8 cellular contexts compared by ENCODE assay signal in the genomic region with DNA sequence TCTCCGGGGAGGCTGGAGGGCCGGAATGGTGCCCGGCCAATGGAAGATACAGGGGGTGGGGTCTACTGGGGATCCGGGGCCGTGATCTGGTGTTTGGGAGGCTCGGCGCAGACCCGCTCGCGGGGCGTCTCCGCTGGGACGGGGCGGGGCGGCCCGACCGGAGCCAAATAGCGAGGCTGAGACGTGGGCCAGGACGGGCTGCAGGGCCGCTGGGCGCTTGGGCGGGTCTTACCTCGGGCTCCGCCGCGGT. TPM values are rescaled to one million over a fixed set of nuclear protein-coding genes. Genes with fewer than 3 reads are reported as not detected.
DNase-seq lines count a peak whose midpoint lies in the region; ATAC-seq and TF ChIP-seq lines count a peak whose summit lies in the region.

No MANE protein-coding gene starts in this region.

- no peak for TF ChIP-seq EP300 in upper lobe of left lung (IDR thresholded peaks at IDR 0.05)

- H3K36me3 ChIP-seq in upper lobe of left lung, result no peaks in the 10 kb centered on the region

- no peaks in the 10 kb centered on the region for H3K27me3 ChIP-seq in upper lobe of left lung

- TF ChIP-seq CTCF in omental fat pad (IDR thresholded peaks at IDR 0.05), result no peak
- no peak for TF ChIP-seq CTCF in upper lobe of left lung (IDR thresholded peaks at IDR 0.05)

- 0 to 1% methylated on average over 1 to 26 of the region's 27 CpGs for WGBS in upper lobe of left lung, 2 donors

- H3K4me3 ChIP-seq in upper lobe of left lung, result peak overlapping the region; percentile 60 to 96 (median 92)

- peaks cover 16 to 26% (median 22%) of the 10 kb centered on the region in 4 donors for H3K4me1 ChIP-seq in upper lobe of left lung

- no peak for TF ChIP-seq POLR2A in upper lobe of left lung (IDR thresholded peaks at IDR 0.05)

- ATAC-seq in HG03097 (IDR thresholded peaks at IDR 0.05; ENCODE audit: low FRiP score, unreplicated experiment) (peak; percentile 37), omental fat pad (ENCODE audit: low FRiP score) (peak; percentile 85), upper lobe of left lung (ENCODE audit: low FRiP score in 2 of 2) (peak; percentile 90 to 91)

- H3K9me3 ChIP-seq in upper lobe of left lung, result no peaks in the 10 kb centered on the region

- DNase-seq in SIG-M5 treated with dmso at 0.1 percent for 504 hours (lab: John Stamatoyannopoulos, UW; ENCODE audit: unreplicated experiment) (peak; percentile 55), SIG-M5 (lab: John Stamatoyannopoulos, UW) (no peak), RKO (ENCODE audit: low spot score) (peak; percentile 82), fibroblast of the conjunctiva (ENCODE audit: low read depth) (peak; percentile 65), omental fat pad (ENCODE audit: low spot score) (peak; percentile 47), upper lobe of left lung (peak; percentile 93 to 97)
- peak; percentile 54 for DNase-seq in activated T-helper 9 cell treated with anti-CD3 and anti-CD28 coated beads, Interleukin-2, amount 50 U/mL, for 16 hours (ENCODE audit: low read depth)

- peak overlapping the region; percentile 90 to 98 (median 92) for H3K27ac ChIP-seq in upper lobe of left lung

RNA-seq across cellular contexts. Expression of a gene that starts 0.6 kb away (rescaled TPM):
- 10 to 100 TPM; 31.6 to 82.9 (median 48.7) TPM for total RNA-seq in omental fat pad
- total RNA-seq in upper lobe of left lung, result 100 to 1,000 TPM in 2 of 6 donors, 10 to 100 TPM in 4; 53.2 to 143 (median 76.5) TPM

RNA-seq across cellular contexts. Expression of a gene that starts 0.8 kb away (rescaled TPM):
- total RNA-seq in omental fat pad, result 1 to 10 TPM in 3 of 4 donors, under 1 TPM in 1; 0.63 to 2.0 (median 1.0) TPM
- 1 to 10 TPM in 3 of 6 donors, under 1 TPM in 2, not detected in 1; 0.55 to 3.8 (median 3.0) TPM for total RNA-seq in upper lobe of left lung

Comparison
In these comparisons a context has a peak if more than half of its experiments do, and no peak if none do; other contexts are left out.
1. ATAC-seq: peak in every context shown above with its lines; median percentile 90 in upper lobe of left lung; 85 in omental fat pad; 37 in HG03097.